9 cellular contexts compared by ENCODE assay signal in the genomic region with DNA sequence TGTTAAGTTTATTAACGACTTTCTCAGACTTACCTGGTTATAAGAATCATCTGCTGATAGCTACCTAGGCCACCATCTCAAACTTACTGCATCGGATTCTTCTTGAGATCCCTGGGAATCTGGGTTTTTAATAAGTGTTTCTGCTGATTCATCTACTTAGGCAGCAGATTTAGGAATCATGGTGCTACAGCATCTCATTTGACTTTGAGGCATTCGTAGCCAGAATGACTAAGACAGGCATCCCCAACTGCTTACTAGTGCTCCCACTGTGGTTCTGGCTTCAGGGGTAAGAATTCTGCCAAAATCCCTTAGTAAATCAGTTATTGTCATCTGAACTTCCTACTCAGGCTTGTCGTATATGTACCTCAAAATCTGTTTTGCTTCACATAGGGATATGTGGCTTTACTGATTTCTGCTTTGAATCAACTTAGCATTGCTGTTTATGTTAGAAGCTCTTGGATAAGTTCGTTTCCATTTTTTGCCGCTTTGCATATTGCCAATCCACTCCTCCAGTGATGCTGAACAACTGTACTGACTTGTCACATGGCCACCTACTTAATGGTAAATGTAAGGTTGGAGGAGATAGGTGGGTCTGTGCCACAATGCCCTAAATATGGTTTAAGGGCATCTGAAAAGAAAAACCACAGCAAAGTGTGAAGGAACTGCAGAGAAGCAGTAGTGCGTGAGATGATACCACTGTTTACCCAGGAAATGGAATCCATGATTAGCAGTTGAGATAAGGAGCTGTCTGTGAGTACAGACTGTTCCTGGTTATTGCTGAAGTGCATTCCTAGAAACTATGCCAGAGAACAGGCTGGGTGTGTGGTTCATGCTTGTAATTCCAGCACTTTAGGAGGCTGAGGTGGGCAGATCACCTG.
DNase-seq lines count a peak whose midpoint lies in the region; ATAC-seq, FAIRE-seq and TF ChIP-seq lines count a peak whose summit lies in the region.
"Had no signal": no experiment of that assay in that cellular context is flagged by ENCODE, and none has a peak within 500 bp of the region (broad histone marks: within the 10 kb centered on the region; RNA-seq: fewer than 3 reads in every experiment).

No MANE protein-coding gene starts in this region.

- no peak for TF ChIP-seq POLR2A in A549 (IDR thresholded peaks at IDR 0.05; ENCODE audit: low read length)

- CTCF ChIA-PET in A549 (lab: Yijun Ruan, JAX) = interaction anchor here (0.6 to 2.5 kb wide), 7 partner anchors 91 to 296 kb away, joined by 3 to 31 read pairs (median 4); no protein-coding TSS in a partner anchor

- no peaks in the 10 kb centered on the region for H3K9me3 Mint-ChIP-seq in activated T-helper 17 cell treated with anti-CD3 and anti-CD28 coated beads, Interleukin-2, amount 50 U/mL, for 72 hours

- no peaks in the 10 kb centered on the region for H3K27me3 Mint-ChIP-seq in activated T-helper 17 cell treated with anti-CD3 and anti-CD28 coated beads, Interleukin-2, amount 50 U/mL, for 72 hours

- no peak overlapping the region for H3K4me3 ChIP-seq in A549
- no peak overlapping the region for H3K4me3 ChIP-seq in GM23248

- H3K9me3 ChIP-seq in A549 (no peaks in the 10 kb centered on the region), GM23248 (ENCODE audit: low read depth) (no peaks in the 10 kb centered on the region)

- H3K27ac ChIP-seq in A549 = peak overlapping the region in 1 of 2 experiments; percentile 48; a peak in 1 of 6 replicates
- H3K27ac ChIP-seq in GM23248 = peak overlapping the region; percentile 22

- peak in 1 of 2 experiments; percentile 53; a peak in 2 of 6 replicates for ATAC-seq in A549
- no peak for ATAC-seq in activated T-helper 17 cell treated with anti-CD3 and anti-CD28 coated beads, Interleukin-2, amount 50 U/mL, for 72 hours (replicated peaks)
- ATAC-seq in left lobe of liver = no peak
- no peak for ATAC-seq in HG03469 (IDR thresholded peaks at IDR 0.05; ENCODE audit: unreplicated experiment)

- TF ChIP-seq CTCF in A549 (IDR thresholded peaks at IDR 0.05) = no peak

- 82% methylated on average over 7 of the region's 7 CpGs for WGBS in A549 (ENCODE audit: missing lambda C conversion rate)
- WGBS in GM23248 (ENCODE audit: low coverage in 1 of 2, low lambda C conversion rate in 2 of 2, missing lambda C conversion rate in 2 of 2), 2 experiments = 74 to 76% methylated on average over 7 of the region's 7 CpGs

- no peaks in the 10 kb centered on the region for H3K79me2 ChIP-seq in GM23248 (ENCODE audit: insufficient read depth)

- no peak for TF ChIP-seq RAD21 in A549 (conservative IDR thresholded peaks at IDR 0.05 in 1 of 2, IDR thresholded peaks at IDR 0.05 in 1 of 2)

- no peaks in the 10 kb centered on the region for H3K9me2 ChIP-seq in GM23248 (ENCODE audit: insufficient read depth)

- peaks cover 5% of the 10 kb centered on the region for H3K4me1 Mint-ChIP-seq in activated T-helper 17 cell treated with anti-CD3 and anti-CD28 coated beads, Interleukin-2, amount 50 U/mL, for 72 hours

- H3K27ac Mint-ChIP-seq in activated T-helper 17 cell treated with anti-CD3 and anti-CD28 coated beads, Interleukin-2, amount 50 U/mL, for 72 hours = peak overlapping the region; percentile 6

- H3K36me3 ChIP-seq in GM23248 (ENCODE audit: low read depth) = peaks cover 35% of the 10 kb centered on the region

- in situ Hi-C loops in GM23248 (cut with MboI) = loop anchor here (10.0 kb wide), 1 partner anchor 290 kb away; no protein-coding TSS in a partner anchor

- no peak overlapping the region for H3K9ac ChIP-seq in GM23248

- H3K27me3 ChIP-seq in GM23248 (replicated peaks; ENCODE audit: insufficient read depth) = no peaks in the 10 kb centered on the region

- H3K4me2 ChIP-seq in A549 (no peak overlapping the region), GM23248 (ENCODE audit: unreplicated experiment) (no peak overlapping the region)

- POLR2A ChIA-PET in A549 (lab: Yijun Ruan, JAX) = no interaction called here

- H3K4me1 ChIP-seq in A549 (peaks cover 4% of the 10 kb centered on the region; the same call in 1 of the 3 replicates), GM23248 (ENCODE audit: insufficient read depth) (peaks cover 9% of the 10 kb centered on the region)

- FAIRE-seq in A549 (lab: Jason Lieb, UNC) = no peak
- FAIRE-seq: endometrium had no signal

- H2AFZ ChIP-seq in GM23248 = no peak overlapping the region

- H3K4me3 Mint-ChIP-seq in activated T-helper 17 cell treated with anti-CD3 and anti-CD28 coated beads, Interleukin-2, amount 50 U/mL, for 72 hours = no peak overlapping the region

- H3K36me3 Mint-ChIP-seq in activated T-helper 17 cell treated with anti-CD3 and anti-CD28 coated beads, Interleukin-2, amount 50 U/mL, for 72 hours (ENCODE audit: low read depth) = peaks cover 96% of the 10 kb centered on the region

- DNase-seq in A549 (ENCODE audit: low read depth in 1 of 2, low spot score in 1 of 2) (peak in 1 of 2 experiments; percentile 38), GM23248 (peak; percentile 75), kidney tubule cell (ENCODE audit: low spot score) (peak; percentile 71), left lobe of liver (ENCODE audit: low spot score) (no peak), LoVo (ENCODE audit: low spot score) (no peak), GOT3 (lab: John Stamatoyannopoulos, UW) (no peak)

- no peaks in the 10 kb centered on the region for H4K20me1 ChIP-seq in GM23248 (ENCODE audit: insufficient read depth)

- TF ChIP-seq EP300 in A549 (IDR thresholded peaks at IDR 0.05) = no peak

- peaks cover 11% of the 10 kb centered on the region for H3F3A ChIP-seq in GM23248 (ENCODE audit: insufficient read depth)

TF ChIP-seq in A549, 52 proteins besides CTCF, POLR2A, EP300 and RAD21:
- no peak for TF ChIP-seq MYC (IDR thresholded peaks at IDR 0.05; ENCODE audit: borderline replicate concordance, low read length)
- TF ChIP-seq, protein P1, sequence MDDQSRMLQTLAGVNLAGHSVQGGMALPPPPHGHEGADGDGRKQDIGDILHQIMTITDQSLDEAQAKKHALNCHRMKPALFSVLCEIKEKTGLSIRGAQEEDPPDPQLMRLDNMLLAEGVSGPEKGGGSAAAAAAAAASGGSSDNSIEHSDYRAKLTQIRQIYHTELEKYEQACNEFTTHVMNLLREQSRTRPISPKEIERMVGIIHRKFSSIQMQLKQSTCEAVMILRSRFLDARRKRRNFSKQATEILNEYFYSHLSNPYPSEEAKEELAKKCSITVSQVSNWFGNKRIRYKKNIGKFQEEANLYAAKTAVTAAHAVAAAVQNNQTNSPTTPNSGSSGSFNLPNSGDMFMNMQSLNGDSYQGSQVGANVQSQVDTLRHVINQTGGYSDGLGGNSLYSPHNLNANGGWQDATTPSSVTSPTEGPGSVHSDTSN (IDR thresholded peaks at IDR 0.05) = no peak
- peak; percentile 73; the same call in 1 of the 2 replicates for TF ChIP-seq GATA3 (IDR thresholded peaks at IDR 0.05; ENCODE audit: borderline replicate concordance)
- TF ChIP-seq MAFK (IDR thresholded peaks at IDR 0.05; ENCODE audit: partially characterized antibody) = peak; percentile 23
- no peak for TF ChIP-seq RFX5 (IDR thresholded peaks at IDR 0.05)
TF ChIP-seq in A549: peak in this region for 2.

Comparison
In these comparisons a context has a peak if more than half of its experiments do, and no peak if none do; other contexts are left out.
1. DNase-seq: peak in GM23248 (single experiment) and kidney tubule cell (single experiment); none in left lobe of liver (single experiment), LoVo (single experiment) and GOT3 (single experiment).